ENCODE assay signal across 21 cellular contexts in genomic region chr4:161540265-161540664, GRCh38.
DNase-seq lines count a peak whose midpoint lies in the region; ATAC-seq, FAIRE-seq and TF ChIP-seq lines count a peak whose summit lies in the region.
"Had no signal": no experiment of that assay in that cellular context is flagged by ENCODE, and none has a peak within 500 bp of the region (broad histone marks: within the 10 kb centered on the region; RNA-seq: fewer than 3 reads in every experiment).

No MANE protein-coding gene starts in this region.

- no peaks in the 10 kb centered on the region for H3K79me2 ChIP-seq in GM12878 (ENCODE audit: control insufficient read depth, insufficient read depth, low read length)

- no peak for TF ChIP-seq EP300 in GM12878 (IDR thresholded peaks at IDR 0.05; ENCODE audit: borderline replicate concordance in 1 of 2, control insufficient read depth in 1 of 2, low read depth in 2 of 2, low read length in 2 of 2)

- SMC1A ChIA-PET in GM12878 (lab: Charles Lee; ENCODE audit: uncharacterized antibody, unreplicated experiment), result interaction anchor here (1.1 to 2.2 kb wide), 5 partner anchors 9 to 20 kb away, joined by 3 to 13 read pairs (median 4); no protein-coding TSS in a partner anchor

- peak; percentile 20 for DNase-seq in GM12878 (ENCODE audit: low read depth, low spot score)
- DNase-seq in LoVo (ENCODE audit: low spot score), result no peak
- DNase-seq: BE2C; CD8-positive, alpha-beta T cell; COR-L47; DMS153; DMS79 treated with DMSO at 0.1 percent for 48 hours; EL; GM23248; Karpas-422 had no signal

- WGBS in GM12878 (ENCODE audit: insufficient coverage, insufficient replicate concordance, low lambda C conversion rate, missing lambda C conversion rate), result 0% methylated on average over 1 of the region's 1 CpG

- H3K27me3 ChIP-seq in GM12878 (replicated peaks in 1 of 2; ENCODE audit: control insufficient read depth in 2 of 2, insufficient read depth in 2 of 2, low read length in 1 of 2), result no peaks in the 10 kb centered on the region
- H3K27me3 ChIP-seq: BE2C had no signal

- intact Hi-C loops in GM12878 (cut with micrococcal nuclease; ENCODE audit: unreplicated experiment), result no loop called here

- CTCF ChIA-PET in GM12878 (lab: Yijun Ruan, JAX), result no interaction called here

- FAIRE-seq in GM12878 (lab: Jason Lieb, UNC), result peak; percentile 89
- FAIRE-seq: A204.1, G401.6, H54, K562 had no signal

- no peak overlapping the region for H3K4me3 ChIP-seq in GM12878
- H3K4me3 ChIP-seq: GM23248, K562 had no signal

- TF ChIP-seq RAD21 in GM12878 (IDR thresholded peaks at IDR 0.05; ENCODE audit: insufficient read depth, low read depth, low read length), result no peak

- no peaks in the 10 kb centered on the region for H3K36me3 ChIP-seq in GM12878 (ENCODE audit: control insufficient read depth in 2 of 2, insufficient read depth in 2 of 2, low read length in 1 of 2)
- H3K36me3 ChIP-seq: BE2C had no signal

- H3K27ac ChIP-seq in GM12878 (ENCODE audit: control insufficient read depth, insufficient read depth), result peak overlapping the region; percentile 13; the same call in 1 of the 2 replicates
- H3K27ac ChIP-seq: C4-2B, GM23248 had no signal

- H4K20me1 ChIP-seq in GM12878 (ENCODE audit: control insufficient read depth, insufficient read depth), result no peaks in the 10 kb centered on the region

- POLR2A ChIA-PET in GM12878 (lab: Charles Lee), result interaction anchor here (0.8 to 1.2 kb wide), 2 partner anchors 10 to 17 kb away, joined by 5 read pairs; no protein-coding TSS in a partner anchor

- no peak overlapping the region for H2AFZ ChIP-seq in GM12878 (ENCODE audit: control insufficient read depth, low read depth, low read length)
- H2AFZ ChIP-seq: GM23248 had no signal

- no TSS peak for BruUV-seq in GM12878 (replicated peaks; lab: Mats Ljungman, UMichigan)

- RAD21 ChIA-PET in GM12878 (lab: Charles Lee; ENCODE audit: unreplicated experiment), result interaction anchor here (0.7 to 1.4 kb wide), 2 partner anchors 13 to 20 kb away, joined by 3 to 5 read pairs; no protein-coding TSS in a partner anchor

- peak; percentile 43 for ATAC-seq in GM18858 (IDR thresholded peaks at IDR 0.05; ENCODE audit: unreplicated experiment)
- ATAC-seq in GM19324 (IDR thresholded peaks at IDR 0.05; ENCODE audit: low FRiP score, unreplicated experiment), result peak; percentile 68
- ATAC-seq in HG02885 (IDR thresholded peaks at IDR 0.05; ENCODE audit: poor library complexity, unreplicated experiment), result peak; percentile 45
- ATAC-seq in GM12878, result peak; percentile 85
- ATAC-seq in HG02973 (IDR thresholded peaks at IDR 0.05; ENCODE audit: unreplicated experiment), result no peak
- ATAC-seq in GM21619 (IDR thresholded peaks at IDR 0.05; ENCODE audit: unreplicated experiment), result no peak
- ATAC-seq: CD8-positive, alpha-beta T cell; HCT116; K562 had no signal

- H3K9me3 ChIP-seq in GM12878 (replicated peaks; ENCODE audit: control insufficient read depth, insufficient read depth, low read length), result no peaks in the 10 kb centered on the region
- H3K9me3 ChIP-seq: BE2C had no signal

- in situ Hi-C loops in GM12878 (cut with MboI), result no loop called here

- no peak overlapping the region for H3K9ac ChIP-seq in GM12878 (ENCODE audit: control insufficient read depth, insufficient read depth, low read length)
- H3K9ac ChIP-seq: GM23248 had no signal

- TF ChIP-seq CTCF in GM12878 (IDR thresholded peaks at IDR 0.05 in 2 of 3, conservative IDR thresholded peaks at IDR 0.05 in 1 of 3; ENCODE audit: control insufficient read depth in 2 of 3, extremely low read depth in 1 of 3, insufficient read depth in 1 of 3, low read depth in 3 of 3, low read length in 3 of 3), result no peak

- peak overlapping the region; percentile 40; the same call in 1 of the 2 replicates for H3K4me2 ChIP-seq in GM12878 (ENCODE audit: control insufficient read depth, insufficient read depth)

- TF ChIP-seq POLR2A in GM12878 (IDR thresholded peaks at IDR 0.05; ENCODE audit: low read depth, low read length), result no peak

- peaks cover 3% of the 10 kb centered on the region; the same call in 1 of the 2 replicates for H3K4me1 ChIP-seq in GM12878 (ENCODE audit: control insufficient read depth, insufficient read depth, low read length)
- H3K4me1 ChIP-seq: BE2C had no signal

TF ChIP-seq in GM12878, 131 proteins besides CTCF, POLR2A, EP300 and RAD21 (continues in another document):
- TF ChIP-seq, protein P1, sequence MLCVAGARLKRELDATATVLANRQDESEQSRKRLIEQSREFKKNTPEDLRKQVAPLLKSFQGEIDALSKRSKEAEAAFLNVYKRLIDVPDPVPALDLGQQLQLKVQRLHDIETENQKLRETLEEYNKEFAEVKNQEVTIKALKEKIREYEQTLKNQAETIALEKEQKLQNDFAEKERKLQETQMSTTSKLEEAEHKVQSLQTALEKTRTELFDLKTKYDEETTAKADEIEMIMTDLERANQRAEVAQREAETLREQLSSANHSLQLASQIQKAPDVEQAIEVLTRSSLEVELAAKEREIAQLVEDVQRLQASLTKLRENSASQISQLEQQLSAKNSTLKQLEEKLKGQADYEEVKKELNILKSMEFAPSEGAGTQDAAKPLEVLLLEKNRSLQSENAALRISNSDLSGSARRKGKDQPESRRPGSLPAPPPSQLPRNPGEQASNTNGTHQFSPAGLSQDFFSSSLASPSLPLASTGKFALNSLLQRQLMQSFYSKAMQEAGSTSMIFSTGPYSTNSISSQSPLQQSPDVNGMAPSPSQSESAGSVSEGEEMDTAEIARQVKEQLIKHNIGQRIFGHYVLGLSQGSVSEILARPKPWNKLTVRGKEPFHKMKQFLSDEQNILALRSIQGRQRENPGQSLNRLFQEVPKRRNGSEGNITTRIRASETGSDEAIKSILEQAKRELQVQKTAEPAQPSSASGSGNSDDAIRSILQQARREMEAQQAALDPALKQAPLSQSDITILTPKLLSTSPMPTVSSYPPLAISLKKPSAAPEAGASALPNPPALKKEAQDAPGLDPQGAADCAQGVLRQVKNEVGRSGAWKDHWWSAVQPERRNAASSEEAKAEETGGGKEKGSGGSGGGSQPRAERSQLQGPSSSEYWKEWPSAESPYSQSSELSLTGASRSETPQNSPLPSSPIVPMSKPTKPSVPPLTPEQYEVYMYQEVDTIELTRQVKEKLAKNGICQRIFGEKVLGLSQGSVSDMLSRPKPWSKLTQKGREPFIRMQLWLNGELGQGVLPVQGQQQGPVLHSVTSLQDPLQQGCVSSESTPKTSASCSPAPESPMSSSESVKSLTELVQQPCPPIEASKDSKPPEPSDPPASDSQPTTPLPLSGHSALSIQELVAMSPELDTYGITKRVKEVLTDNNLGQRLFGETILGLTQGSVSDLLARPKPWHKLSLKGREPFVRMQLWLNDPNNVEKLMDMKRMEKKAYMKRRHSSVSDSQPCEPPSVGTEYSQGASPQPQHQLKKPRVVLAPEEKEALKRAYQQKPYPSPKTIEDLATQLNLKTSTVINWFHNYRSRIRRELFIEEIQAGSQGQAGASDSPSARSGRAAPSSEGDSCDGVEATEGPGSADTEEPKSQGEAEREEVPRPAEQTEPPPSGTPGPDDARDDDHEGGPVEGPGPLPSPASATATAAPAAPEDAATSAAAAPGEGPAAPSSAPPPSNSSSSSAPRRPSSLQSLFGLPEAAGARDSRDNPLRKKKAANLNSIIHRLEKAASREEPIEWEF (IDR thresholded peaks at IDR 0.05; ENCODE audit: insufficient replicate concordance, low read depth, low read length), result peak; percentile 79
- TF ChIP-seq NR2F1 (conservative IDR thresholded peaks at IDR 0.05) (peak; percentile 28; the same call in 1 of the 2 replicates), BACH1 (IDR thresholded peaks at IDR 0.05; ENCODE audit: borderline replicate concordance) (no peak), ZNF384 (IDR thresholded peaks at IDR 0.05; ENCODE audit: borderline replicate concordance, low read depth, low read length) (no peak), FOXK2 (IDR thresholded peaks at IDR 0.05) (no peak), IKZF2 (IDR thresholded peaks at IDR 0.05) (peak; percentile 53 to 71; a peak in 3 of 4 replicates), IKZF1 (conservative IDR thresholded peaks at IDR 0.05) (peak; percentile 54; the same call in 1 of the 2 replicates), CBX3 (IDR thresholded peaks at IDR 0.05; ENCODE audit: borderline replicate concordance, low read depth) (no peak)
- TF ChIP-seq, protein P2, sequence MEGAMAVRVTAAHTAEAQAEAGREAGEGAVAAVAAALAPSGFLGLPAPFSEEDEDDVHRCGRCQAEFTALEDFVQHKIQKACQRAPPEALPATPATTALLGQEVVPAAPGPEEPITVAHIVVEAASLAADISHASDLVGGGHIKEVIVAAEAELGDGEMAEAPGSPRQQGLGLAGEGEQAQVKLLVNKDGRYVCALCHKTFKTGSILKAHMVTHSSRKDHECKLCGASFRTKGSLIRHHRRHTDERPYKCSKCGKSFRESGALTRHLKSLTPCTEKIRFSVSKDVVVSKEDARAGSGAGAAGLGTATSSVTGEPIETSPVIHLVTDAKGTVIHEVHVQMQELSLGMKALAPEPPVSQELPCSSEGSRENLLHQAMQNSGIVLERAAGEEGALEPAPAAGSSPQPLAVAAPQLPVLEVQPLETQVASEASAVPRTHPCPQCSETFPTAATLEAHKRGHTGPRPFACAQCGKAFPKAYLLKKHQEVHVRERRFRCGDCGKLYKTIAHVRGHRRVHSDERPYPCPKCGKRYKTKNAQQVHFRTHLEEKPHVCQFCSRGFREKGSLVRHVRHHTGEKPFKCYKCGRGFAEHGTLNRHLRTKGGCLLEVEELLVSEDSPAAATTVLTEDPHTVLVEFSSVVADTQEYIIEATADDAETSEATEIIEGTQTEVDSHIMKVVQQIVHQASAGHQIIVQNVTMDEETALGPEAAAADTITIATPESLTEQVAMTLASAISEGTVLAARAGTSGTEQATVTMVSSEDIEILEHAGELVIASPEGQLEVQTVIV (IDR thresholded peaks at IDR 0.05; ENCODE audit: borderline replicate concordance, partially characterized antibody), result no peak

Comparison
In these comparisons a context has a peak if more than half of its experiments do, and no peak if none do; other contexts are left out.
1. ATAC-seq: peak in GM18858 (single experiment), GM19324 (single experiment), HG02885 (single experiment) and GM12878 (single experiment); none in HG02973 (single experiment) and GM21619 (single experiment).